In genomic region chr22:39319284-39320170, GRCh38 we compare ENCODE assay signal across 8 cellular contexts. TPM values are rescaled to one million over a fixed set of nuclear protein-coding genes. Genes with fewer than 3 reads are reported as not detected.
DNase-seq lines count a peak whose midpoint lies in the region; ATAC-seq and TF ChIP-seq lines count a peak whose summit lies in the region.

TSS of gene RPL3 (minus strand) at chr22:39319623. CDS start at chr22:39319597, 26 bp downstream.

- H3K27ac ChIP-seq in endodermal cell (ENCODE audit: low read depth, low read length): peak within 1 kb of the TSS; percentile 99

- peak within 1 kb of the TSS; percentile 100 for H3K4me3 Mint-ChIP-seq in endodermal cell

- H3K4me1 ChIP-seq in NT2/D1 (ENCODE audit: insufficient read depth, insufficient read length): peaks cover 6% of the 10 kb centered on the region
- peaks cover 3% of the 10 kb centered on the region for H3K4me1 ChIP-seq in endodermal cell (ENCODE audit: control insufficient read depth, insufficient read depth, low read length)

- ATAC-seq in GM21367 (IDR thresholded peaks at IDR 0.05; ENCODE audit: unreplicated experiment): peak; percentile 79

- WGBS in endodermal cell (ENCODE audit: insufficient coverage in 1 of 2, insufficient read length in 1 of 2), 2 experiments: 0% methylated on average over 51 to 73 of the region's 73 CpGs

- DNase-seq in COLO829 (ENCODE audit: low spot score): peak; percentile 97
- peak; percentile 32 to 96 (median 91) for DNase-seq in HUDEP-2 (lab: John Stamatoyannopoulos, UW; ENCODE audit: unreplicated experiment in 76 of 76)
- peak; percentile 88 for DNase-seq in NT2/D1 (ENCODE audit: low read depth, low spot score)
- DNase-seq in activated CD8-positive, alpha-beta memory T cell treated with anti-CD3 and anti-CD28 coated beads, Interleukin-2, amount 50 U/mL, for 1 hour (ENCODE audit: extremely low read depth): peak; percentile 95
- peak; percentile 97 for DNase-seq in endodermal cell
- DNase-seq in mesenteric fat pad (ENCODE audit: low spot score): peak; percentile 99
- peak; percentile 97 for DNase-seq in stimulated activated CD8-positive, alpha-beta memory T cell treated with anti-CD3 and anti-CD28 coated beads, Interleukin-15, amount 100 ng/mL, for 24 hours (ENCODE audit: low read depth)

- H3K27me3 Mint-ChIP-seq in endodermal cell (ENCODE audit: insufficient read depth): no peaks in the 10 kb centered on the region

- H3K36me3 ChIP-seq in NT2/D1 (ENCODE audit: insufficient read depth, insufficient read length, low read length): peaks cover 47% of the 10 kb centered on the region
- peaks cover 44% of the 10 kb centered on the region for H3K36me3 ChIP-seq in endodermal cell (ENCODE audit: control insufficient read depth, insufficient read depth, low read length)

- H3K9ac ChIP-seq in NT2/D1 (ENCODE audit: insufficient read length, low read depth) (peak within 1 kb of the TSS; percentile 96), endodermal cell (ENCODE audit: extremely low read depth, low read length, poor library complexity, severe bottlenecking) (peak within 1 kb of the TSS; percentile 100)

- H3K27me3 ChIP-seq in NT2/D1 (ENCODE audit: insufficient read depth, insufficient read length) (no peaks in the 10 kb centered on the region), endodermal cell (ENCODE audit: control insufficient read depth, insufficient read depth, low read length, poor library complexity, severe bottlenecking) (no peaks in the 10 kb centered on the region)

- peaks cover 2% of the 10 kb centered on the region for H3K9me3 Mint-ChIP-seq in endodermal cell

- H3K4me3 ChIP-seq in NT2/D1 (ENCODE audit: insufficient read length, low read depth) (peak within 1 kb of the TSS; percentile 92), endodermal cell (ENCODE audit: low read length) (peak within 1 kb of the TSS; percentile 100)

- H3K9me3 ChIP-seq in NT2/D1 (ENCODE audit: insufficient read depth, low read length): no peaks in the 10 kb centered on the region
- no peaks in the 10 kb centered on the region for H3K9me3 ChIP-seq in endodermal cell (ENCODE audit: control insufficient read depth, low read length)

- H3K4me1 Mint-ChIP-seq in endodermal cell: peaks cover 30% of the 10 kb centered on the region

- no peak for TF ChIP-seq CTCF in endodermal cell (conservative IDR thresholded peaks at IDR 0.05)

- H3K27ac Mint-ChIP-seq in endodermal cell: peak within 1 kb of the TSS; percentile 100

- H3K36me3 Mint-ChIP-seq in endodermal cell (ENCODE audit: low read depth): peaks cover 49% of the 10 kb centered on the region

RNA-seq across cellular contexts. Expression of gene RPL3, which starts in this region (rescaled TPM):
- total RNA-seq in endodermal cell: 1,000 to 10,000 TPM; 2,218 to 2,701 TPM
- polyA plus RNA-seq in endodermal cell (2013, experiment 1 of 2): 2,540 TPM
- 2,353 TPM for polyA plus RNA-seq in endodermal cell (2013, experiment 2 of 2)
- total RNA-seq in mesenteric fat pad: 1,402 TPM

Comparison
In these comparisons a context has a peak if more than half of its experiments do, and no peak if none do; other contexts are left out.
1. Peak in every context shown above with its lines: DNase-seq, ATAC-seq, H3K4me3 ChIP-seq and H3K27ac ChIP-seq.